8 cellular contexts compared by ENCODE assay signal in genomic region chr3:10192953-10193691, GRCh38. TPM values are rescaled to one million over a fixed set of nuclear protein-coding genes. Genes with fewer than 3 reads are reported as not detected.
DNase-seq lines count a peak whose midpoint lies in the region; ATAC-seq, FAIRE-seq and TF ChIP-seq lines count a peak whose summit lies in the region.

No MANE protein-coding gene starts in this region.

- H3K36me3 ChIP-seq in KOPT-K1 (ENCODE audit: insufficient read depth, low read length) (no peaks in the 10 kb centered on the region), esophagus (ENCODE audit: control insufficient read depth in 2 of 2, insufficient read depth in 2 of 2, low read length in 1 of 2) (no peaks in the 10 kb centered on the region), pancreas (no peaks in the 10 kb centered on the region)

- H3K27ac ChIP-seq in KOPT-K1 (ENCODE audit: low read depth, low read length, poor library complexity, severe bottlenecking) (peak overlapping the region; percentile 45), esophagus (ENCODE audit: low read depth in 2 of 2, low read length in 1 of 2) (peak overlapping the region; percentile 92 to 97), pancreas (peak overlapping the region; percentile 51 to 92 (median 81))

- intact Hi-C loops in pancreas (cut with DNase I) = no loop called here

- FAIRE-seq in pancreas (lab: Jason Lieb, UNC) = no peak

- H3K4me1 ChIP-seq in esophagus (ENCODE audit: control insufficient read depth in 2 of 2, insufficient read depth in 2 of 2, low read length in 1 of 2) (peaks cover 8 to 53% of the 10 kb centered on the region in 2 donors), pancreas (peaks cover 13 to 55% (median 24%) of the 10 kb centered on the region in 3 donors)

- H3K27me3 ChIP-seq in esophagus (ENCODE audit: control insufficient read depth in 1 of 2, insufficient read depth in 2 of 2, low read length in 2 of 2) (no peaks in the 10 kb centered on the region), pancreas (no peaks in the 10 kb centered on the region)

- H3K4me3 ChIP-seq in esophagus (ENCODE audit: low read depth in 1 of 2, low read length in 2 of 2) (no peak overlapping the region), pancreas (no peak overlapping the region)

- no peak for TF ChIP-seq CTCF in pancreas (IDR thresholded peaks at IDR 0.05)

- no peaks in the 10 kb centered on the region for H3K9me3 ChIP-seq in KOPT-K1 (ENCODE audit: insufficient read depth, low read length, poor library complexity, severe bottlenecking)
- H3K9me3 ChIP-seq in esophagus (ENCODE audit: control insufficient read depth in 2 of 2, insufficient read depth in 1 of 2, low read depth in 1 of 2, low read length in 1 of 2) = no peaks in the 10 kb centered on the region
- H3K9me3 ChIP-seq in pancreas = no peaks in the 10 kb centered on the region

- DNase-seq in NCI-H2029 (lab: John Stamatoyannopoulos, UW) = peak; percentile 40
- DNase-seq in NCI-H2029 treated with DMSO at 0.1 percent for 48 hours (lab: John Stamatoyannopoulos, UW) = no peak
- peak; percentile 55 for DNase-seq in activated CD8-positive, alpha-beta memory T cell treated with anti-CD3 and anti-CD28 coated beads, Interleukin-2, amount 50 U/mL, for 4 hours
- no peak for DNase-seq in pancreas
- no peak for DNase-seq in SIG-M5 (lab: John Stamatoyannopoulos, UW)
- no peak for DNase-seq in NCI-H2107 (lab: John Stamatoyannopoulos, UW)

- WGBS in esophagus, 2 donors = 50 to 58% methylated on average over 12 of the region's 12 CpGs
- 87% methylated on average over 12 of the region's 12 CpGs for WGBS in pancreas, 2 donors

- ATAC-seq in pancreas = peak in 2 of 4 donors; percentile 1 to 17

RNA-seq across cellular contexts. Expression of gene IRAK2, which starts 28.4 kb away (rescaled TPM):
- polyA plus RNA-seq in esophagus (1 to 10 TPM; 6.1 to 7.1 TPM), pancreas (1 to 10 TPM; 1.2 to 1.3 TPM)
- total RNA-seq in pancreas = 1 to 10 TPM in 3 of 6 donors, under 1 TPM in 3; 0.74 to 5.4 (median 1.1) TPM

RNA-seq across cellular contexts. Expression of gene VHL, which starts 51.5 kb away (rescaled TPM):
- polyA plus RNA-seq in esophagus (10 to 100 TPM; 16.3 to 29.0 TPM), pancreas (10 to 100 TPM; 21.9 to 22.4 TPM)
- 10 to 100 TPM; 11.7 to 26.1 (median 14.3) TPM for total RNA-seq in pancreas

RNA-seq across cellular contexts. Expression of gene TATDN2, which starts 55.1 kb away (rescaled TPM):
- polyA plus RNA-seq in esophagus (10 to 100 TPM; 10.9 to 15.0 TPM), pancreas (10 to 100 TPM in 1 of 2 donors, 1 to 10 TPM in 1; 9.2 to 14.9 TPM)
- 10 to 100 TPM; 12.8 to 23.1 (median 16.0) TPM for total RNA-seq in pancreas

Comparison
In these comparisons a context has a peak if more than half of its experiments do, and no peak if none do; other contexts are left out.
1. DNase-seq: peak in NCI-H2029 (single experiment) and activated CD8-positive, alpha-beta memory T cell treated with anti-CD3 and anti-CD28 coated beads, Interleukin-2, amount 50 U/mL, for 4 hours (single experiment); none in NCI-H2029 treated with DMSO at 0.1 percent for 48 hours (single experiment), pancreas (0 of 6), SIG-M5 (single experiment) and NCI-H2107 (single experiment).
2. Peak in every context shown above with its lines, with median percentiles within 50 percentile points of each other: H3K27ac ChIP-seq.